9 cellular contexts compared by ENCODE assay signal in the genomic region with DNA sequence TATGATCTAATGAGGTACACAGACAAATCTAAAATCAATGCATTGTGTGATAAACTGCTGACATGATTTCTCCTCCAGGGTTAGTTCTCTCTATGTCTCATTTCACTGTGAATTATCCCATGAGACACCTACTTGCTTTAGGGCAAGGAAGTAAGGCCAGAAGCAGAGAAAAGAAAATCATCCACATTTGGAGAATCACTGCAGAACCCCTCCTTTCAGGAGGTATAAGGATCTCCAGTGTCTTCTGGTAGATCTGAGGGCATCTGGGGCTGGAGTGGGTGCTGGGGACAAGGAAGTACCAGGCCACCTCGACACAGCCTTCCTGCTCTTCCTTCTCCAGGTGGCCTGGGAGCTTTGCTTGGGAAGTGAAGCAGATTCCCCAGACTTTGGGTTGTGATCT. TPM values are rescaled to one million over a fixed set of nuclear protein-coding genes. Genes with fewer than 3 reads are reported as not detected.
DNase-seq lines count a peak whose midpoint lies in the region; ATAC-seq and TF ChIP-seq lines count a peak whose summit lies in the region.
"Had no signal": no experiment of that assay in that cellular context is flagged by ENCODE, and none has a peak within 500 bp of the region (broad histone marks: within the 10 kb centered on the region; RNA-seq: fewer than 3 reads in every experiment).

No MANE protein-coding gene starts in this region.

- CTCF ChIA-PET in HCT116 (lab: Charles Lee) = interaction anchor here (0.6 to 7.9 kb wide), 22 partner anchors 8 to 1349 kb away, joined by 3 to 142 read pairs (median 4); a partner anchor contains a TSS

- ATAC-seq in HCT116 (peak; percentile 12; the same call in 1 of the 2 replicates), right cardiac atrium (no peak), HG02885 (IDR thresholded peaks at IDR 0.05; ENCODE audit: poor library complexity, unreplicated experiment) (no peak)

- in situ Hi-C loops in ACHN (cut with HindIII; ENCODE audit: low pct_ligation_motif_present, low pct_unique_long_range_greater_than_20kb, low sequenced_read_pairs) = loop anchor here (25.0 kb wide), 1 partner anchor 201 kb away; no protein-coding TSS in a partner anchor

- POLR2A ChIA-PET in HCT116 (lab: Charles Lee) = interaction anchor here (0.6 to 9.5 kb wide), 16 partner anchors 13 to 337 kb away, joined by 3 to 98 read pairs (median 5); a partner anchor contains a TSS

- H3K79me2 ChIP-seq in HCT116 (ENCODE audit: insufficient read depth, low read length) (no peaks in the 10 kb centered on the region), smooth muscle cell (ENCODE audit: low read depth) (no peaks in the 10 kb centered on the region)

- RAD21 ChIA-PET in HCT116 (lab: Charles Lee; ENCODE audit: low non-redundant PET in 1 of 2, low total read pairs in 2 of 2, uncharacterized antibody in 2 of 2, unreplicated experiment in 2 of 2) = interaction anchor here (0.7 to 4.7 kb wide), 13 partner anchors 13 to 217 kb away, joined by 3 to 47 read pairs (median 5); no protein-coding TSS in a partner anchor

- TF ChIP-seq CTCF in HCT116 (IDR thresholded peaks at IDR 0.05 in 2 of 3, conservative IDR thresholded peaks at IDR 0.05 in 1 of 3; ENCODE audit: borderline replicate concordance in 1 of 3, insufficient read depth in 1 of 3, low read depth in 2 of 3, low read length in 2 of 3) (no peak), smooth muscle cell (IDR thresholded peaks at IDR 0.05; ENCODE audit: borderline replicate concordance, insufficient read depth, poor library complexity, severe bottlenecking) (no peak)

- no peaks in the 10 kb centered on the region for H3K9me2 ChIP-seq in HCT116 (ENCODE audit: insufficient read depth)

- H2AFZ ChIP-seq in HCT116 (ENCODE audit: low read depth, low read length, poor library complexity, severe bottlenecking) = no peak overlapping the region
- H2AFZ ChIP-seq in smooth muscle cell (ENCODE audit: low read depth) = no peak overlapping the region

- no peaks in the 10 kb centered on the region for H4K20me1 ChIP-seq in HCT116 (ENCODE audit: insufficient read depth)
- H4K20me1 ChIP-seq in smooth muscle cell (ENCODE audit: low read depth) = no peaks in the 10 kb centered on the region

- H3K9ac ChIP-seq in HCT116 (ENCODE audit: low read length) = peak overlapping the region; percentile 67
- H3K9ac ChIP-seq in smooth muscle cell (ENCODE audit: low read depth) = no peak overlapping the region

- TF ChIP-seq POLR2A in HCT116 (IDR thresholded peaks at IDR 0.05; ENCODE audit: borderline replicate concordance, extremely low read depth, insufficient read depth, insufficient read length) = no peak

- no peak for DNase-seq in HCT116 (ENCODE audit: low read depth, low spot score)
- DNase-seq in right cardiac atrium = no peak
- DNase-seq in smooth muscle cell (lab: John Stamatoyannopoulos, UW; ENCODE audit: unreplicated experiment) = no peak
- DNase-seq in Kasumi-1 (lab: John Stamatoyannopoulos, UW) = no peak
- no peak for DNase-seq in ACHN
- DNase-seq in stimulated activated CD4-positive, alpha-beta T cell treated with anti-CD3 and anti-CD28 coated beads, Interleukin-2, amount 100 ng/mL, for 24 hours = no peak

- H3K27me3 ChIP-seq in HCT116 (ENCODE audit: insufficient read depth, low read length) = no peaks in the 10 kb centered on the region
- no peaks in the 10 kb centered on the region for H3K27me3 ChIP-seq in right cardiac atrium (ENCODE audit: control insufficient read depth, insufficient read depth)
- no peaks in the 10 kb centered on the region for H3K27me3 ChIP-seq in smooth muscle cell (ENCODE audit: low read depth)

- H3K36me3 ChIP-seq in HCT116 (ENCODE audit: control insufficient read depth in 1 of 2, insufficient read depth in 2 of 2, low read length in 2 of 2) (no peaks in the 10 kb centered on the region), smooth muscle cell (ENCODE audit: low read depth) (no peaks in the 10 kb centered on the region)

- peaks cover 24% of the 10 kb centered on the region for H3F3A ChIP-seq in smooth muscle cell (ENCODE audit: low read depth)

- H3K4me3 ChIP-seq in HCT116 (replicated peaks in 1 of 2; ENCODE audit: low read depth in 1 of 2, low read length in 2 of 2) (peak overlapping the region in 1 of 2 experiments; percentile 52; a peak in 2 of 4 replicates), right cardiac atrium (ENCODE audit: low read length) (no peak overlapping the region), smooth muscle cell (no peak overlapping the region)

- peak overlapping the region; percentile 95 for H3K27ac ChIP-seq in HCT116 (ENCODE audit: low read depth, low read length)
- H3K27ac ChIP-seq in angular gyrus (ENCODE audit: low read depth, low read length) = peak overlapping the region; percentile 11
- peak overlapping the region; percentile 88 for H3K27ac ChIP-seq in right cardiac atrium (ENCODE audit: low read length)
- peak overlapping the region; percentile 99 for H3K27ac ChIP-seq in smooth muscle cell (ENCODE audit: low read depth)

- H3K4me2 ChIP-seq in HCT116 (ENCODE audit: low read length) (peak overlapping the region; percentile 89), smooth muscle cell (peak overlapping the region; percentile 89)

- H3K4me1 ChIP-seq in HCT116 (ENCODE audit: control insufficient read depth in 1 of 2, insufficient read depth in 2 of 2, low read length in 2 of 2) (peaks cover 48 to 74% of the 10 kb centered on the region in 2 experiments), right cardiac atrium (ENCODE audit: control insufficient read depth, insufficient read depth, low read length) (peaks cover 20% of the 10 kb centered on the region), smooth muscle cell (ENCODE audit: low read depth) (peaks cover 16% of the 10 kb centered on the region)

- intact Hi-C loops in HCT116 (cut with micrococcal nuclease) = loop anchor here (1.0 to 5.0 kb wide), 8 partner anchors 24 to 346 kb away; a partner anchor contains a TSS
- intact Hi-C loops in right cardiac atrium (cut with DNase I) = loop anchor here (2.0 to 10.0 kb wide), 4 partner anchors 51 to 198 kb away; no protein-coding TSS in a partner anchor

- WGBS in right cardiac atrium = 35% methylated on average over 1 of the region's 1 CpG
- 52% methylated on average over 1 of the region's 1 CpG for WGBS in smooth muscle cell (ENCODE audit: low lambda C conversion rate)

- TF ChIP-seq RAD21 in HCT116 (IDR thresholded peaks at IDR 0.05; ENCODE audit: low read depth) = no peak

- no TSS peak for BruUV-seq in HCT116 (replicated peaks; lab: Mats Ljungman, UMichigan)

- H3K9me3 ChIP-seq in HCT116 (ENCODE audit: control insufficient read depth in 1 of 2, insufficient read depth in 1 of 2, low read depth in 1 of 2, low read length in 2 of 2) (no peaks in the 10 kb centered on the region), right cardiac atrium (ENCODE audit: control insufficient read depth, low read length) (no peaks in the 10 kb centered on the region), smooth muscle cell (replicated peaks; ENCODE audit: low read depth) (no peaks in the 10 kb centered on the region)

TF ChIP-seq in HCT116, 20 proteins besides CTCF, POLR2A, EP300 and RAD21:
- TF ChIP-seq ZFX (IDR thresholded peaks at IDR 0.05) (0 out of 2 replicates have a peak, but pooled peaks have one; percentile 12), CBX3 (IDR thresholded peaks at IDR 0.05; ENCODE audit: low read depth) (no peak)
TF ChIP-seq in HCT116: peak in this region for 1.

RNA-seq across cellular contexts. Expression of a gene that starts 12.3 kb away (rescaled TPM):
- 28.3 TPM for total RNA-seq in HCT116 (2021; ENCODE audit: unreplicated experiment)
- polyA plus RNA-seq in HCT116 (2012) = 23.4 and 24.6 TPM in 2 replicates
- total RNA-seq in right cardiac atrium = 10 to 100 TPM; 10.0 to 18.2 (median 13.7) TPM
- polyA plus RNA-seq in right cardiac atrium = 7.3 TPM
- total RNA-seq in smooth muscle cell = 10.5 and 10.8 TPM in 2 replicates
- polyA plus RNA-seq in smooth muscle cell = 2.2 and 4.0 TPM in 2 replicates

RNA-seq across cellular contexts. Expression of a gene that starts 24.3 kb away (rescaled TPM):
- total RNA-seq in HCT116 (2021; ENCODE audit: unreplicated experiment) = 60.3 TPM
- polyA plus RNA-seq in HCT116 (2012) = 103 and 107 TPM in 2 replicates
- 1 to 10 TPM; 4.8 to 7.1 (median 5.6) TPM for total RNA-seq in right cardiac atrium
- polyA plus RNA-seq in right cardiac atrium = 7.0 TPM
- total RNA-seq in smooth muscle cell = 4.1 and 10.7 TPM in 2 replicates
- polyA plus RNA-seq in smooth muscle cell = 9.2 and 28.9 TPM in 2 replicates
- total RNA-seq: natural killer cell treated with Interleukin-12 subunit alpha and Interleukin-12 subunit beta and Interleukin-15 and Interleukin-18, amount 100 ng/mL, for 72 hours had no signal

Comparison
In these comparisons a context has a peak if more than half of its experiments do, and no peak if none do; other contexts are left out.
1. H3K27ac ChIP-seq: peak in every context shown above with its lines; median percentile 99 in smooth muscle cell; 95 in HCT116; 88 in right cardiac atrium; 11 in angular gyrus.